Comparison of ENCODE assay signal across 8 cellular contexts in the genomic region with DNA sequence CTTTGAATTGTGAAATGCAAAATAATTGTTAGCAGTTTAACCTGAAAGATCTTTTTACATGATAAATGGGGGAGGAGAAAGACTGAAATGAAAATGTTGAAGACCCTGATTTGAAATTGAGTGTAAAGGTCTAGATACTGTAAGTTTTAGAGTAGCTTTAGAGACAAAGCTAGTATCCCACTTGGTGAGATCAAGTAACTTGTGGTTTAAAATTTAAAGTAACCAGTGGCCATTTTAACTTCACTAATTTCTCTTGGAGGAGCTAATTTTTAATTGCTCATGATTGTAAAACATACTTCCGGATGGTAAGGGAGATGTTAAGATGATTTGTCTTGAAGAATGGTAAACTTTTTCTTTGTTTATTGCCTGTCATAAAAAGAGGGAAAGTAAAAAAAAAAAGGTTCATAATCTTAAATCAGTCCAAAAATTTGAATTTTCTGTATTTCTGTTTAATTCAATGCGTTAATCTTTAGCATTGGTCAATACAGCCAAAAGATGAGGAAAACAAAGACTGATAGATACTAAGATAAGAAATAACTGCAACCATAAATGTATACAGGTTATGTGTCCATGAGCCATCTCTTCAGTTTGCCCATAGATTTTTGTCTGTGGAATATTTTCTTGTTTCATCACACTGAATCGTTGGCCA. TPM values are rescaled to one million over a fixed set of nuclear protein-coding genes. Genes with fewer than 3 reads are reported as not detected.
DNase-seq lines count a peak whose midpoint lies in the region; ATAC-seq and TF ChIP-seq lines count a peak whose summit lies in the region.

No MANE protein-coding gene starts in this region.

- no peak for DNase-seq in H7
- no peak for DNase-seq in Peyer's patch
- DNase-seq in osteocyte (ENCODE audit: extremely low spot score, unreplicated experiment), result no peak
- DNase-seq in midbrain (lab: John Stamatoyannopoulos, UW), result no peak
- DNase-seq in anterior cingulate cortex (lab: John Stamatoyannopoulos, UW), result no peak
- DNase-seq in NCI-H524 (lab: John Stamatoyannopoulos, UW), result no peak

- H3K9ac ChIP-seq in endocrine pancreas (ENCODE audit: control insufficient read depth, insufficient read depth, low read length), result no peak overlapping the region

- H3K4me1 Mint-ChIP-seq in osteocyte (ENCODE audit: unreplicated experiment), result peaks cover 52% of the 10 kb centered on the region

- peaks cover 57% of the 10 kb centered on the region for H3K36me3 Mint-ChIP-seq in osteocyte (ENCODE audit: unreplicated experiment)

- H3K9me3 ChIP-seq in Peyer's patch (no peaks in the 10 kb centered on the region), endocrine pancreas (ENCODE audit: control insufficient read depth, low read length) (no peaks in the 10 kb centered on the region)

- peaks cover 0 to 44% (median 8%) of the 10 kb centered on the region in 4 donors for H3K4me1 ChIP-seq in Peyer's patch
- H3K4me1 ChIP-seq in endocrine pancreas (ENCODE audit: control insufficient read depth, insufficient read depth, low read length), result peaks cover 28% of the 10 kb centered on the region

- H3K4me3 Mint-ChIP-seq in osteocyte (ENCODE audit: unreplicated experiment), result peak overlapping the region; percentile 87

- peak in 1 of 2 donors; percentile 2 for TF ChIP-seq POLR2A in Peyer's patch (IDR thresholded peaks at IDR 0.05)

- no peak for ATAC-seq in HG03045 (IDR thresholded peaks at IDR 0.05; ENCODE audit: unreplicated experiment)

- peak overlapping the region; percentile 93 for H3K4me3 ChIP-seq in H7 (ENCODE audit: insufficient read depth, low read depth, low read length)
- peak overlapping the region; percentile 82 to 99 (median 88) for H3K4me3 ChIP-seq in Peyer's patch
- peak overlapping the region; percentile 100 for H3K4me3 ChIP-seq in endocrine pancreas (ENCODE audit: control insufficient read depth, insufficient read depth, low read length)

- H3K27me3 ChIP-seq in H7 (ENCODE audit: control insufficient read depth, insufficient read depth, low read length), result no peaks in the 10 kb centered on the region
- H3K27me3 ChIP-seq in Peyer's patch, result no peaks in the 10 kb centered on the region
- no peaks in the 10 kb centered on the region for H3K27me3 ChIP-seq in endocrine pancreas (ENCODE audit: control insufficient read depth, insufficient read depth, low read length)

- no peaks in the 10 kb centered on the region for H3K9me3 Mint-ChIP-seq in osteocyte (ENCODE audit: unreplicated experiment)

- TF ChIP-seq CTCF in Peyer's patch (IDR thresholded peaks at IDR 0.05) (no peak), osteocyte (IDR thresholded peaks at IDR 0.05) (no peak)

- no peaks in the 10 kb centered on the region for H3K27me3 Mint-ChIP-seq in osteocyte (ENCODE audit: unreplicated experiment)

- H3K27ac ChIP-seq in Peyer's patch, result peak overlapping the region; percentile 100

- H3K36me3 ChIP-seq in H7 (replicated peaks; ENCODE audit: control insufficient read depth, insufficient read depth, low read length), result peaks cover 17% of the 10 kb centered on the region
- H3K36me3 ChIP-seq in Peyer's patch, result peaks cover 0 to 37% (median 0%) of the 10 kb centered on the region in 3 donors
- no peaks in the 10 kb centered on the region for H3K36me3 ChIP-seq in endocrine pancreas (ENCODE audit: control insufficient read depth, insufficient read depth, low read length)

- peak overlapping the region; percentile 99 for H3K27ac Mint-ChIP-seq in osteocyte (ENCODE audit: unreplicated experiment)

RNA-seq across cellular contexts. Expression of a gene that starts 15.2 kb away (rescaled TPM):
- total RNA-seq in H7 (2014; rRNA removed; shearing (Covaris generic)), result 29.7 and 35.5 TPM in 2 replicates
- total RNA-seq in Peyer's patch, result 100 to 1,000 TPM; 109 to 370 (median 161) TPM
- 89.9 and 102 TPM in 2 replicates for total RNA-seq in osteocyte
